8 cellular contexts compared by ENCODE assay signal in genomic region chr5:14685757-14686156, GRCh38. TPM values are rescaled to one million over a fixed set of nuclear protein-coding genes. Genes with fewer than 3 reads are reported as not detected.
DNase-seq lines count a peak whose midpoint lies in the region; ATAC-seq and TF ChIP-seq lines count a peak whose summit lies in the region.

No MANE protein-coding gene starts in this region.

- H3K27ac ChIP-seq in esophagus muscularis mucosa (replicated peaks in 1 of 4): no peak overlapping the region
- no peak overlapping the region for H3K27ac ChIP-seq in neural cell (ENCODE audit: low read length)

- peaks cover 15 to 38% (median 32%) of the 10 kb centered on the region in 4 donors for H3K4me1 ChIP-seq in esophagus muscularis mucosa

- CTCF ChIA-PET in activated CD4-positive, alpha-beta memory T cell treated with anti-CD3 and anti-CD28 coated beads, Interleukin-2, amount 10 ng/mL, durations not matched to agents 7 days and 5 days (lab: Charles Lee): interaction anchor here (0.6 to 5.1 kb wide), 26 partner anchors 8 to 330 kb away, joined by 3 to 25 read pairs (median 4); no protein-coding TSS in a partner anchor

- TF ChIP-seq RAD21 in neural cell (conservative IDR thresholded peaks at IDR 0.05): peak; percentile 87

- H3K36me3 Mint-ChIP-seq in activated CD4-positive, alpha-beta memory T cell treated with anti-CD3 and anti-CD28 coated beads, Interleukin-2, amount 10 ng/mL, durations not matched to agents 7 days and 5 days (ENCODE audit: low read depth): peaks cover 74% of the 10 kb centered on the region

- no peaks in the 10 kb centered on the region for H3K9me2 ChIP-seq in neural cell (ENCODE audit: insufficient read depth, low read length)

- no peaks in the 10 kb centered on the region for H3F3A ChIP-seq in neural cell (ENCODE audit: insufficient read depth, low read length, poor library complexity, severe bottlenecking)

- peaks cover 1% of the 10 kb centered on the region for H3K9me3 Mint-ChIP-seq in activated CD4-positive, alpha-beta memory T cell treated with anti-CD3 and anti-CD28 coated beads, Interleukin-2, amount 10 ng/mL, durations not matched to agents 7 days and 5 days

- no peaks in the 10 kb centered on the region for H3K27me3 Mint-ChIP-seq in activated CD4-positive, alpha-beta memory T cell treated with anti-CD3 and anti-CD28 coated beads, Interleukin-2, amount 10 ng/mL, durations not matched to agents 7 days and 5 days

- no peak overlapping the region for H3K4me3 Mint-ChIP-seq in activated CD4-positive, alpha-beta memory T cell treated with anti-CD3 and anti-CD28 coated beads, Interleukin-2, amount 10 ng/mL, durations not matched to agents 7 days and 5 days

- TF ChIP-seq POLR2A in esophagus muscularis mucosa (IDR thresholded peaks at IDR 0.05; ENCODE audit: low read depth): no peak

- peak; percentile 53 to 76 (median 59) for TF ChIP-seq CTCF in esophagus muscularis mucosa (IDR thresholded peaks at IDR 0.05)
- TF ChIP-seq CTCF in neural cell (IDR thresholded peaks at IDR 0.05; ENCODE audit: poor library complexity, severe bottlenecking): peak; percentile 89

- TF ChIP-seq EP300 in esophagus muscularis mucosa (IDR thresholded peaks at IDR 0.05) (no peak), neural cell (conservative IDR thresholded peaks at IDR 0.05; ENCODE audit: poor library complexity, severe bottlenecking) (no peak)

- H4K20me1 ChIP-seq in neural cell (ENCODE audit: insufficient read depth): no peaks in the 10 kb centered on the region

- H3K79me2 ChIP-seq in neural cell (replicated peaks; ENCODE audit: insufficient read depth, low read length): no peaks in the 10 kb centered on the region

- intact Hi-C loops in esophagus muscularis mucosa (cut with DNase I): no loop called here

- peaks cover 0 to 8% (median 3%) of the 10 kb centered on the region in 4 donors for H3K9me3 ChIP-seq in esophagus muscularis mucosa
- no peaks in the 10 kb centered on the region for H3K9me3 ChIP-seq in neural cell (ENCODE audit: low read length)

- H3K27ac Mint-ChIP-seq in activated CD4-positive, alpha-beta memory T cell treated with anti-CD3 and anti-CD28 coated beads, Interleukin-2, amount 10 ng/mL, durations not matched to agents 7 days and 5 days: peak overlapping the region; percentile 21

- no peak overlapping the region for H2AFZ ChIP-seq in neural cell (ENCODE audit: low read depth, low read length)

- 44% methylated on average over 6 of the region's 6 CpGs for WGBS in esophagus muscularis mucosa

- POLR2A ChIA-PET in activated CD4-positive, alpha-beta memory T cell treated with anti-CD3 and anti-CD28 coated beads, Interleukin-2, amount 10 ng/mL, durations not matched to agents 7 days and 5 days (lab: Charles Lee): interaction anchor here (0.7 to 2.7 kb wide), 8 partner anchors 9 to 317 kb away, joined by 3 to 18 read pairs (median 4); partner anchors contain the start of gene OTULIN

- H3K4me3 ChIP-seq in esophagus muscularis mucosa (no peak overlapping the region), neural cell (ENCODE audit: low read length) (no peak overlapping the region)

- peaks cover 15% of the 10 kb centered on the region for H3K4me1 Mint-ChIP-seq in activated CD4-positive, alpha-beta memory T cell treated with anti-CD3 and anti-CD28 coated beads, Interleukin-2, amount 10 ng/mL, durations not matched to agents 7 days and 5 days

- no peak overlapping the region for H3K4me2 ChIP-seq in neural cell (ENCODE audit: low read length)

- ATAC-seq in GM19351 (IDR thresholded peaks at IDR 0.05; ENCODE audit: unreplicated experiment) (peak; percentile 92), HG03159 (IDR thresholded peaks at IDR 0.05; ENCODE audit: unreplicated experiment) (peak; percentile 86)

- H3K9ac ChIP-seq in neural cell (ENCODE audit: low read length): no peak overlapping the region

- DNase-seq in DMS114 treated with DMSO at 0.1 percent for 48 hours (lab: John Stamatoyannopoulos, UW; ENCODE audit: unreplicated experiment) (peak; percentile 39), NCI-H460 (ENCODE audit: extremely low read depth, low read depth) (peak; percentile 45), esophagus muscularis mucosa (ENCODE audit: extremely low spot score) (no peak), islet precursor cell (no peak)
- DNase-seq in activated CD4-positive, alpha-beta memory T cell treated with anti-CD3 and anti-CD28 coated beads, Interleukin-2, amount 10 ng/mL, durations not matched to agents 7 days and 5 days: peak; percentile 42

- peaks cover 42 to 79% (median 66%) of the 10 kb centered on the region in 4 donors for H3K36me3 ChIP-seq in esophagus muscularis mucosa
- peaks cover 15% of the 10 kb centered on the region for H3K36me3 ChIP-seq in neural cell (ENCODE audit: insufficient read depth, low read length)

- H3K27me3 ChIP-seq in esophagus muscularis mucosa (no peaks in the 10 kb centered on the region), neural cell (ENCODE audit: insufficient read depth, low read depth, low read length) (no peaks in the 10 kb centered on the region)

TF ChIP-seq in neural cell, 6 proteins besides CTCF, POLR2A, EP300 and RAD21:
- TF ChIP-seq SMC3 (conservative IDR thresholded peaks at IDR 0.05; ENCODE audit: poor library complexity) (peak; percentile 94), POLR2AphosphoS5 (IDR thresholded peaks at IDR 0.05) (no peak)

RNA-seq across cellular contexts. Expression of gene OTULIN, which starts 21.2 kb away (rescaled TPM):
- 23.0 and 25.6 TPM in 2 replicates for total RNA-seq in NCI-H460 (2014; rRNA removed; shearing (Covaris generic))
- polyA plus RNA-seq in NCI-H460 (2014; cell fraction: nucleus; rRNA removed): 16.0 and 52.9 TPM in 2 replicates
- total RNA-seq in activated CD4-positive, alpha-beta memory T cell treated with anti-CD3 and anti-CD28 coated beads, Interleukin-2, amount 10 ng/mL, durations not matched to agents 7 days and 5 days: 10 to 100 TPM; 69.6 to 71.7 TPM
- 10 to 100 TPM; 16.9 to 41.1 (median 24.2) TPM for total RNA-seq in esophagus muscularis mucosa
- 12.7 and 19.9 TPM in 2 replicates for polyA plus RNA-seq in neural cell
- 25.5 and 27.5 TPM in 2 replicates for polyA minus RNA-seq in neural cell

Comparison
In these comparisons a context has a peak if more than half of its experiments do, and no peak if none do; other contexts are left out.
1. DNase-seq: peak in DMS114 treated with DMSO at 0.1 percent for 48 hours (single experiment), NCI-H460 (single experiment) and activated CD4-positive, alpha-beta memory T cell treated with anti-CD3 and anti-CD28 coated beads, Interleukin-2, amount 10 ng/mL, durations not matched to agents 7 days and 5 days (single experiment); none in esophagus muscularis mucosa (single experiment) and islet precursor cell (single experiment).